8 cellular contexts compared by ENCODE assay signal in genomic region chr16:12067714-12068401, GRCh38.
DNase-seq lines count a peak whose midpoint lies in the region; ATAC-seq and TF ChIP-seq lines count a peak whose summit lies in the region.

No MANE protein-coding gene starts in this region.

- peaks cover 1% of the 10 kb centered on the region for H3K4me1 Mint-ChIP-seq in MCF 10A (ENCODE audit: insufficient read depth, unreplicated experiment)

- POLR2A ChIA-PET in MCF 10A (lab: Yijun Ruan, JAX), result interaction anchor here (0.8 to 2.0 kb wide), 7 partner anchors 57 to 289 kb away, joined by 3 to 16 read pairs (median 4); partner anchors contain the start of genes GSPT1, RSL1D1 and SNX29

- no peak for ATAC-seq in GM18870 (IDR thresholded peaks at IDR 0.05; ENCODE audit: unreplicated experiment)

- H3K4me3 Mint-ChIP-seq in MCF 10A (ENCODE audit: unreplicated experiment), result no peak overlapping the region

- TF ChIP-seq CTCF in MCF 10A (IDR thresholded peaks at IDR 0.05; ENCODE audit: unreplicated experiment), result peak; percentile 90

- H3K9me3 Mint-ChIP-seq in MCF 10A (ENCODE audit: unreplicated experiment), result no peaks in the 10 kb centered on the region

- CTCF ChIA-PET in MCF 10A (lab: Yijun Ruan, JAX), result interaction anchor here (0.5 to 5.4 kb wide), 64 partner anchors 9 to 1396 kb away, joined by 3 to 85 read pairs (median 4); partner anchors contain the start of genes SNX29 and TNFRSF17

- H3K36me3 Mint-ChIP-seq in MCF 10A (ENCODE audit: insufficient read depth, unreplicated experiment), result peaks cover 13% of the 10 kb centered on the region

- no peak overlapping the region for H3K27ac Mint-ChIP-seq in MCF 10A (ENCODE audit: low read depth, unreplicated experiment)

- intact Hi-C loops in MCF 10A (cut with micrococcal nuclease), result loop anchor here (1.0 to 5.0 kb wide), 6 partner anchors 91 to 661 kb away; partner anchors contain the start of gene TXNDC11

- BruUV-seq in MCF 10A (replicated peaks; lab: Mats Ljungman, UMichigan), result no TSS peak

- H3K27me3 Mint-ChIP-seq in MCF 10A (ENCODE audit: insufficient read depth, unreplicated experiment), result no peaks in the 10 kb centered on the region

- peak; percentile 63 for DNase-seq in activated gamma-delta T cell treated with Interleukin-2 at 50 U/mL for 16 hours
- DNase-seq in activated gamma-delta T cell (lab: John Stamatoyannopoulos, UW), result no peak
- peak; percentile 73 for DNase-seq in NCI-H146 (lab: John Stamatoyannopoulos, UW)
- peak; percentile 73 for DNase-seq in SW480 (ENCODE audit: low spot score)
- DNase-seq in MCF 10A (ENCODE audit: unreplicated experiment), result peak; percentile 80
- DNase-seq in iPS-NIHi7 (ENCODE audit: extremely low spot score), result peak; percentile 85
- DNase-seq in stimulated activated CD4-positive, alpha-beta T cell treated with anti-CD3 and anti-CD28 coated beads, Interleukin-12 subunit alpha, Interleukin-12 subunit beta, amount 100 ng/mL, for 4 hours, result peak; percentile 36
